In genomic region chr22:38148252-38148651, GRCh38 we compare ENCODE assay signal across 13 cellular contexts. TPM values are rescaled to one million over a fixed set of nuclear protein-coding genes. Genes with fewer than 3 reads are reported as not detected.
DNase-seq lines count a peak whose midpoint lies in the region; ATAC-seq and TF ChIP-seq lines count a peak whose summit lies in the region.
"Had no signal": no experiment of that assay in that cellular context is flagged by ENCODE, and none has a peak within 500 bp of the region (broad histone marks: within the 10 kb centered on the region; RNA-seq: fewer than 3 reads in every experiment).

No MANE protein-coding gene starts in this region.

- peaks cover 12% of the 10 kb centered on the region for H3K79me1 ChIP-seq in trophoblast cell (ENCODE audit: low read length)

- H3K18ac ChIP-seq in trophoblast cell (ENCODE audit: low read length): no peak overlapping the region

- H3K27me3 ChIP-seq in SK-N-SH (ENCODE audit: insufficient read depth) (no peaks in the 10 kb centered on the region), PC-3 (ENCODE audit: low read length) (no peaks in the 10 kb centered on the region), trophoblast cell (ENCODE audit: insufficient read depth, low read length) (no peaks in the 10 kb centered on the region)

- H4K20me1 ChIP-seq in SK-N-SH (ENCODE audit: insufficient read depth): no peaks in the 10 kb centered on the region
- no peaks in the 10 kb centered on the region for H4K20me1 ChIP-seq in PC-3 (ENCODE audit: low read length)

- H4K12ac ChIP-seq in trophoblast cell (ENCODE audit: low read depth, low read length): no peak overlapping the region

- H3K9me3 ChIP-seq in SK-N-SH (no peaks in the 10 kb centered on the region), PC-3 (ENCODE audit: low read length) (no peaks in the 10 kb centered on the region), trophoblast cell (ENCODE audit: insufficient read depth, low read depth, low read length) (no peaks in the 10 kb centered on the region)
- H3K9me3 ChIP-seq: thoracic aorta had no signal

- no peak for DNase-seq in SK-N-SH
- peak; percentile 37 for DNase-seq in PC-3
- peak; percentile 68 for DNase-seq in epithelial cell of esophagus (ENCODE audit: low read depth)
- DNase-seq in trophoblast cell: peak; percentile 77 to 84
- no peak for DNase-seq in DMS114 treated with DMSO at 0.1 percent for 48 hours (lab: John Stamatoyannopoulos, UW; ENCODE audit: unreplicated experiment)
- no peak for DNase-seq in NK-92 (lab: John Stamatoyannopoulos, UW; ENCODE audit: unreplicated experiment)
- DNase-seq: activated CD8-positive, alpha-beta T cell treated with anti-CD3 and anti-CD28 coated beads for 36 hours; activated naive CD8-positive, alpha-beta T cell treated with anti-CD3 and anti-CD28 coated beads, Interleukin-2, amount 10 ng/mL, durations not matched to agents 7 days and 5 days; effector CD8-positive, alpha-beta T cell; NCI-H1694 had no signal

- no peak overlapping the region for H2BK12ac ChIP-seq in trophoblast cell (ENCODE audit: low read length)

- POLR2A ChIA-PET in SK-N-SH (lab: Yijun Ruan, JAX) (no interaction called here), PC-3 (lab: Charles Lee; ENCODE audit: unreplicated experiment) (no interaction called here)

- H3K4ac ChIP-seq in trophoblast cell (ENCODE audit: low read depth, low read length): no peak overlapping the region

- H3K9me2 ChIP-seq in SK-N-SH: no peaks in the 10 kb centered on the region
- no peaks in the 10 kb centered on the region for H3K9me2 ChIP-seq in PC-3 (replicated peaks; ENCODE audit: low read length)

- no TSS peak for BruUV-seq in PC-3 (replicated peaks; lab: Mats Ljungman, UMichigan)

- TF ChIP-seq RAD21 in SK-N-SH (IDR thresholded peaks at IDR 0.05; ENCODE audit: low read length): no peak

- H3K14ac ChIP-seq in trophoblast cell (ENCODE audit: low read length): no peak overlapping the region

- no peak overlapping the region for H2AFZ ChIP-seq in SK-N-SH (ENCODE audit: low read depth)
- H2AFZ ChIP-seq in PC-3 (ENCODE audit: low read length): no peak overlapping the region
- no peak overlapping the region for H2AFZ ChIP-seq in trophoblast cell (ENCODE audit: insufficient read depth, low read length, poor library complexity)

- TF ChIP-seq CTCF in SK-N-SH (IDR thresholded peaks at IDR 0.05) (no peak), PC-3 (conservative IDR thresholded peaks at IDR 0.05; ENCODE audit: low read depth, low read length) (no peak), epithelial cell of esophagus (IDR thresholded peaks at IDR 0.05; ENCODE audit: insufficient read depth, low read depth, low read length, missing control alignments) (no peak)

- H3K27ac ChIP-seq in SK-N-SH (ENCODE audit: low read depth in 2 of 2, low read length in 1 of 2): no peak overlapping the region
- H3K27ac ChIP-seq in PC-3 (ENCODE audit: low read length): no peak overlapping the region
- H3K27ac ChIP-seq in trophoblast cell (ENCODE audit: low read depth, low read length): peak overlapping the region; percentile 51
- H3K27ac ChIP-seq: thoracic aorta had no signal

- H3K36me3 ChIP-seq in SK-N-SH (replicated peaks in 1 of 2; ENCODE audit: control insufficient read depth in 1 of 2, insufficient read depth in 2 of 2, low read length in 1 of 2) (no peaks in the 10 kb centered on the region), PC-3 (ENCODE audit: low read depth, low read length) (no peaks in the 10 kb centered on the region), trophoblast cell (ENCODE audit: control insufficient read depth in 1 of 2, insufficient read depth in 2 of 2, low read length in 2 of 2) (no peaks in the 10 kb centered on the region)
- H3K36me3 ChIP-seq: thoracic aorta had no signal

- no peak overlapping the region for H3K23ac ChIP-seq in trophoblast cell (ENCODE audit: low read length)

- TF ChIP-seq EP300 in SK-N-SH (IDR thresholded peaks at IDR 0.05; ENCODE audit: borderline replicate concordance in 1 of 2, low read depth in 1 of 2, low read length in 1 of 2): no peak

- H3K4me1 ChIP-seq in SK-N-SH (ENCODE audit: control insufficient read depth in 1 of 2, insufficient read depth in 2 of 2, low read depth in 1 of 2, low read length in 1 of 2): peaks cover 0 to under 1% of the 10 kb centered on the region in 2 experiments; a peak in 1 of 4 replicates
- peaks cover 6% of the 10 kb centered on the region for H3K4me1 ChIP-seq in PC-3 (ENCODE audit: insufficient read depth, low read length)
- H3K4me1 ChIP-seq in trophoblast cell (ENCODE audit: control insufficient read depth in 1 of 2, insufficient read depth in 2 of 2, low read length in 2 of 2): peaks cover 12 to 15% of the 10 kb centered on the region in 2 experiments

- no peak for ATAC-seq in SK-N-SH treated with all-trans-retinoic acid at 6 μM for 48 hours
- 0 out of 2 replicates have a peak, but pooled peaks have one; percentile 49 for ATAC-seq in PC-3
- no peak for ATAC-seq in GM19452 (IDR thresholded peaks at IDR 0.05; ENCODE audit: unreplicated experiment)
- ATAC-seq: activated CD8-positive, alpha-beta T cell treated with anti-CD3 and anti-CD28 coated beads for 36 hours had no signal

- WGBS in SK-N-SH (ENCODE audit: low lambda C conversion rate): 81% methylated on average over 3 of the region's 5 CpGs
- 100% methylated on average over 1 of the region's 5 CpGs for WGBS in trophoblast cell (ENCODE audit: extremely low coverage, insufficient coverage, insufficient read length)

- intact Hi-C loops in PC-3 (cut with micrococcal nuclease): no loop called here

- H3F3A ChIP-seq in SK-N-SH (replicated peaks; ENCODE audit: insufficient read depth) (no peaks in the 10 kb centered on the region), PC-3 (ENCODE audit: low read length, unreplicated experiment) (no peaks in the 10 kb centered on the region)

- CTCF ChIA-PET in SK-N-SH (lab: Yijun Ruan, JAX): no interaction called here
- CTCF ChIA-PET in PC-3 (lab: Charles Lee): no interaction called here

- H3K4me3 ChIP-seq in SK-N-SH (ENCODE audit: low read depth in 2 of 2, low read length in 1 of 2) (no peak overlapping the region), PC-3 (ENCODE audit: low read length) (no peak overlapping the region), epithelial cell of esophagus (ENCODE audit: low read length) (no peak overlapping the region), trophoblast cell (ENCODE audit: low read depth, low read length) (no peak overlapping the region)
- H3K4me3 ChIP-seq: thoracic aorta had no signal

- no peak overlapping the region for H4K91ac ChIP-seq in trophoblast cell (ENCODE audit: low read depth, low read length)

- H3K9ac ChIP-seq in SK-N-SH (no peak overlapping the region), PC-3 (ENCODE audit: low read length) (no peak overlapping the region), trophoblast cell (ENCODE audit: low read length) (no peak overlapping the region)

- H2AK5ac ChIP-seq in trophoblast cell (ENCODE audit: low read length): peak overlapping the region; percentile 57

- no peak overlapping the region for H4K8ac ChIP-seq in trophoblast cell (ENCODE audit: low read depth, low read length)

- no peak overlapping the region for H2BK120ac ChIP-seq in trophoblast cell (ENCODE audit: insufficient read depth, low read length, poor library complexity)

- H3K4me2 ChIP-seq in SK-N-SH: no peak overlapping the region
- no peak overlapping the region for H3K4me2 ChIP-seq in PC-3 (ENCODE audit: low read length)
- no peak overlapping the region for H3K4me2 ChIP-seq in trophoblast cell (ENCODE audit: low read length)

- H3K79me2 ChIP-seq in SK-N-SH (ENCODE audit: insufficient read depth) (no peaks in the 10 kb centered on the region), PC-3 (ENCODE audit: low read length) (no peaks in the 10 kb centered on the region), trophoblast cell (ENCODE audit: control insufficient read depth, insufficient read depth, low read length, poor library complexity) (no peaks in the 10 kb centered on the region)

- H2BK5ac ChIP-seq in trophoblast cell (ENCODE audit: low read depth, low read length, poor library complexity): peak overlapping the region; percentile 51

TF ChIP-seq in SK-N-SH, 30 proteins besides CTCF, POLR2A, EP300 and RAD21:
- TF ChIP-seq TCF12 (IDR thresholded peaks at IDR 0.05): 0 out of 2 replicates have a peak, but pooled peaks have one; percentile 9
- no peak for TF ChIP-seq GABPA (IDR thresholded peaks at IDR 0.05; ENCODE audit: low read depth)

TF ChIP-seq in SK-N-SH treated with all-trans-retinoic acid at 6 μM for 48 hours, 23 proteins besides CTCF, POLR2A, EP300 and RAD21:
- no peak for TF ChIP-seq ZNF8 (CRISPR knock-in tag; IDR thresholded peaks at IDR 0.05)
- TF ChIP-seq ESRRG (CRISPR knock-in tag; IDR thresholded peaks at IDR 0.05): no peak
- no peak for TF ChIP-seq ZNF70 (CRISPR knock-in tag; IDR thresholded peaks at IDR 0.05)

RNA-seq across cellular contexts. Expression of gene PLA2G6, which starts 33.4 kb away (rescaled TPM):
- polyA plus RNA-seq in SK-N-SH (2012; rRNA removed): 10.5 and 14.5 TPM in 2 replicates
- polyA plus RNA-seq in SK-N-SH (2012; cell fraction: cytosol; rRNA removed): 1.7 and 2.8 TPM in 2 replicates
- 89.3 and 95.1 TPM in 2 replicates for polyA plus RNA-seq in SK-N-SH (2012; cell fraction: nucleus; rRNA removed)
- total RNA-seq in PC-3 (2014; rRNA removed): 6.0 and 6.3 TPM in 2 replicates
- 5.6 and 7.2 TPM in 2 replicates for polyA plus RNA-seq in trophoblast cell (2013)

RNA-seq across cellular contexts. Expression of gene BAIAP2L2, which starts 37.8 kb away (rescaled TPM):
- polyA plus RNA-seq in SK-N-SH (2012; rRNA removed): 0.13 and 0.16 TPM in 2 replicates
- polyA plus RNA-seq in SK-N-SH (2012; cell fraction: cytosol; rRNA removed): 0.03 and 0.05 TPM in 2 replicates
- polyA plus RNA-seq in SK-N-SH (2012; cell fraction: nucleus; rRNA removed): 1.4 and 2.6 TPM in 2 replicates
- total RNA-seq in PC-3 (2014; rRNA removed): 0.80 TPM in 1 of 2 replicates, not detected in the other
- polyA plus RNA-seq in trophoblast cell (2013): 0.27 and 0.35 TPM in 2 replicates

RNA-seq across cellular contexts. Expression of gene MAFF, which starts 53.5 kb away (rescaled TPM):
- 7.9 and 8.2 TPM in 2 replicates for polyA plus RNA-seq in SK-N-SH (2012; rRNA removed)
- 7.0 and 7.4 TPM in 2 replicates for polyA plus RNA-seq in SK-N-SH (2012; cell fraction: cytosol; rRNA removed)
- 9.6 and 10.1 TPM in 2 replicates for polyA plus RNA-seq in SK-N-SH (2012; cell fraction: nucleus; rRNA removed)
- 72.6 and 112 TPM in 2 replicates for total RNA-seq in PC-3 (2014; rRNA removed)
- 36.7 and 39.8 TPM in 2 replicates for polyA plus RNA-seq in trophoblast cell (2013)

Comparison
In these comparisons a context has a peak if more than half of its experiments do, and no peak if none do; other contexts are left out.
1. DNase-seq: peak in PC-3 (single experiment), epithelial cell of esophagus (single experiment) and trophoblast cell (2 of 2); none in SK-N-SH (single experiment), DMS114 treated with DMSO at 0.1 percent for 48 hours (single experiment) and NK-92 (single experiment).